25 cellular contexts compared by ENCODE assay signal in genomic region chr1:81562934-81563333, GRCh38.
"Had no signal": no experiment of that assay in that cellular context is flagged by ENCODE, and none has a peak within 500 bp of the region (broad histone marks: within the 10 kb centered on the region; RNA-seq: fewer than 3 reads in every experiment).

No MANE protein-coding gene starts in this region.

- H3K4me1 ChIP-seq: lower lobe of right lung, right atrium auricular region, right lobe of liver, transverse colon, vagina had no signal

- H3K9me3 ChIP-seq: lower lobe of right lung, ovary, right atrium auricular region, right lobe of liver, transverse colon, upper lobe of left lung, vagina had no signal

- H3K27ac ChIP-seq: lower lobe of right lung, ovary, right atrium auricular region, right lobe of liver, transverse colon, upper lobe of left lung, vagina had no signal

- H3K27me3 ChIP-seq: ovary, right atrium auricular region, right lobe of liver, transverse colon, upper lobe of left lung, vagina had no signal

- H3K4me3 ChIP-seq: lower lobe of right lung, ovary, right atrium auricular region, right lobe of liver, smooth muscle cell, transverse colon, upper lobe of left lung, vagina had no signal

- DNase-seq: hippocampal formation; kidney glomerular epithelial cell; left cardiac atrium; lower lobe of right lung; mammary epithelial cell; mesenchymal stem cell; naive B cell; natural killer cell; nephron progenitor cell; ovary; right lobe of liver; stimulated activated CD4-positive, alpha-beta T cell treated with anti-CD3 and anti-CD28 coated beads, Interleukin-1b, Interleukin-23, amount 100 ng/mL, for 48 hours; stimulated activated CD4-positive, alpha-beta T cell treated with anti-CD3 and anti-CD28 coated beads, Interleukin-2, amount 100 ng/mL, for 48 hours; stimulated activated CD4-positive, alpha-beta T cell treated with anti-CD3 and anti-CD28 coated beads, Interleukin-4, amount 100 ng/mL, for 4 hours; stimulated activated CD8-positive, alpha-beta memory T cell treated with anti-CD3 and anti-CD28 coated beads, Interleukin-4, amount 100 ng/mL, for 48 hours; stimulated activated naive CD4-positive, alpha-beta T cell treated with Interleukin-2 at 50 U/mL for 16 hours; stimulated activated naive CD8-positive, alpha-beta T cell treated with anti-CD3 and anti-CD28 coated beads, Interleukin-15, amount 100 ng/mL, for 72 hours; substantia nigra; transverse colon; upper lobe of left lung had no signal

- ATAC-seq: left cardiac atrium; left lobe of liver; lower lobe of right lung; natural killer cell; right lobe of liver; stimulated activated memory B cell treated with anti-CD40 and anti-IgM and Interleukin-4, amounts not matched to agents 10 μg/mL and 1 μg/mL and 100 μg/mL, for 72 hours; stimulated activated naive CD8-positive, alpha-beta T cell treated with anti-CD3 and anti-CD28 coated beads, Interleukin-15, amount 100 ng/mL, for 72 hours had no signal

- H3K36me3 ChIP-seq: lower lobe of right lung, ovary, right atrium auricular region, right lobe of liver, transverse colon, upper lobe of left lung, vagina had no signal

- H3K4me2 ChIP-seq: smooth muscle cell had no signal
